8 cellular contexts compared by ENCODE assay signal in the genomic region with DNA sequence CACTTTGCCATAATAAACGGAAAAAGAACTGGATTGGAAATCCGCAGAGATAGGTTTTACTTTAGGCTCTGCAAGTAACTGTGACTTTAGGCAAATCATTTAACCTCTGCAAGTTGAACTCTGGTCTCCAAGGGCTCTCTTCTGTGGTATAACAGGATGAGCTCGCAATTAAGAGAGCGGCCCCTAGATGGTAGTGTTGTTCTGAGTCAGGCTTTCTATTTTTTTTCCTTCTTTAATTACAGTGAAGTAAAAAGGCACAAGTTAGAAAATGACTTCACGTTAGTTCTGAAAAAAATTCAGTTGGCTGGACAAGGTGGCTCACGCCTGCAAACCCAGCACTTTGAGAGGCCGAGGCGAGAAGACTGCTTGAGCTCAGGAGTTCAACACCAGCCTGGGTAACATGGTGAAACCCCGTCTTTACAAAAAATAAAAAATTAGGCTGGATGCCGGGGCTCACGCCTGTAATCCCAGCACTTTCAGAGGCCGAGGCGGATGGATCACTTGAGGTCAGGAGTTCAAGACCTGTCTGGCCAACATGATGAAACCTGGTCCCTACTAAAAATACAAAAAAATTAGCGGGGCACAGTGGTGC. TPM values are rescaled to one million over a fixed set of nuclear protein-coding genes. Genes with fewer than 3 reads are reported as not detected.
DNase-seq lines count a peak whose midpoint lies in the region; ATAC-seq, FAIRE-seq and TF ChIP-seq lines count a peak whose summit lies in the region.

No MANE protein-coding gene starts in this region.

- DNase-seq in AG10803 (ENCODE audit: low read depth): peak; percentile 64
- peak; percentile 35 for DNase-seq in GM18507 (ENCODE audit: extremely low spot score, insufficient read length, low read depth)
- peak; percentile 50 for DNase-seq in NCI-H1105 treated with DMSO at 0.1 percent for 48 hours (lab: John Stamatoyannopoulos, UW)
- peak; percentile 35 for DNase-seq in T-helper 2 cell treated with Interferon-gamma antibody and Interleukin-4, amounts not matched to agents 5 μg/mL and 100 μg/mL, for 36 hours (ENCODE audit: low spot score)
- DNase-seq in chondrocyte (ENCODE audit: low spot score): no peak
- DNase-seq in left colon: peak in 1 of 2 donors; percentile 64
- DNase-seq in stimulated activated CD8-positive, alpha-beta memory T cell treated with anti-CD3 and anti-CD28 coated beads, Interleukin-15, amount 100 ng/mL, for 1 hour (ENCODE audit: low read depth): peak; percentile 20

- H3K4me3 Mint-ChIP-seq in T-helper 2 cell treated with Interferon-gamma antibody and Interleukin-4, amounts not matched to agents 5 μg/mL and 100 μg/mL, for 36 hours: no peak overlapping the region
- H3K4me3 Mint-ChIP-seq in chondrocyte (ENCODE audit: unreplicated experiment): no peak overlapping the region

- peaks cover 5% of the 10 kb centered on the region for H3K4me1 Mint-ChIP-seq in T-helper 2 cell treated with Interferon-gamma antibody and Interleukin-4, amounts not matched to agents 5 μg/mL and 100 μg/mL, for 36 hours (ENCODE audit: low read depth)
- H3K4me1 Mint-ChIP-seq in chondrocyte (ENCODE audit: low read depth): peaks cover 23% of the 10 kb centered on the region

- peak; percentile 85 for TF ChIP-seq CTCF in AG10803 (conservative IDR thresholded peaks at IDR 0.05; ENCODE audit: low read length)
- peak; percentile 96 for TF ChIP-seq CTCF in chondrocyte (IDR thresholded peaks at IDR 0.05)

- H3K9me3 Mint-ChIP-seq in T-helper 2 cell treated with Interferon-gamma antibody and Interleukin-4, amounts not matched to agents 5 μg/mL and 100 μg/mL, for 36 hours: no peaks in the 10 kb centered on the region
- H3K9me3 Mint-ChIP-seq in chondrocyte (ENCODE audit: low read depth): no peaks in the 10 kb centered on the region

- no peaks in the 10 kb centered on the region for H3K27me3 Mint-ChIP-seq in T-helper 2 cell treated with Interferon-gamma antibody and Interleukin-4, amounts not matched to agents 5 μg/mL and 100 μg/mL, for 36 hours (ENCODE audit: low read depth)
- no peaks in the 10 kb centered on the region for H3K27me3 Mint-ChIP-seq in chondrocyte (ENCODE audit: low read depth)

- FAIRE-seq in GM18507 (lab: Jason Lieb, UNC): peak; percentile 91

- ATAC-seq in HG02852 (IDR thresholded peaks at IDR 0.05; ENCODE audit: unreplicated experiment) (peak; percentile 90), left colon (peak; percentile 86)

- H3K36me3 Mint-ChIP-seq in T-helper 2 cell treated with Interferon-gamma antibody and Interleukin-4, amounts not matched to agents 5 μg/mL and 100 μg/mL, for 36 hours (ENCODE audit: low read depth): peaks cover 7% of the 10 kb centered on the region
- H3K36me3 Mint-ChIP-seq in chondrocyte (ENCODE audit: low read depth): peaks cover 5% of the 10 kb centered on the region

- H3K4me3 ChIP-seq in AG10803 (ENCODE audit: low read length): no peak overlapping the region

- intact Hi-C loops in left colon (cut with DNase I, micrococcal nuclease): loop anchor here in 1 of 2 donors (5.0 kb wide), 1 partner anchor 245 kb away; no protein-coding TSS in a partner anchor

- H3K27ac Mint-ChIP-seq in T-helper 2 cell treated with Interferon-gamma antibody and Interleukin-4, amounts not matched to agents 5 μg/mL and 100 μg/mL, for 36 hours: no peak overlapping the region
- H3K27ac Mint-ChIP-seq in chondrocyte (ENCODE audit: unreplicated experiment): no peak overlapping the region

RNA-seq across cellular contexts. Expression of gene RPS3A, which starts 18.0 kb away (rescaled TPM):
- total RNA-seq in chondrocyte (1,042 to 1,173 TPM (median 1,077 TPM) in 3 replicates), left colon (1,000 to 10,000 TPM; 1,187 to 1,396 TPM)
